21 cellular contexts compared by ENCODE assay signal in the genomic region with DNA sequence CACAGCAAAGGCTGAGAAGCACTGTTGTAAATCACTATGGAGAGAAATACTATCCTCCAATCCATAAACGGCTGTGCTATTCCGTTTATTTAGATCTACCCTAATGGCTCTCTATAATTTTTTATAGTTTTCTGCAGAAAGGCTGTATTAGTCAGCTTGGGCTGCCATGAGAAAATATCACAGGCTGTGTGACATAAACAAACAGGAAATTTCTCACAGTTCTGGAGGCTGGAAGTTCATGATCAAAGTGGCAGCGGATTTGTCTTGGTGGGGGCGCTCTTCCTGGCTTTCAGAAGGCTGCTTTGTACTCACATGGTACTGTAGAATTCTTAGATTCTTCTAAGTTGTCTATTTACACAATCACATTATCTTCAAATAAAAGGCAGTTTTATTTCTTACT. TPM values are rescaled to one million over a fixed set of nuclear protein-coding genes. Genes with fewer than 3 reads are reported as not detected.
DNase-seq lines count a peak whose midpoint lies in the region; ATAC-seq, FAIRE-seq and TF ChIP-seq lines count a peak whose summit lies in the region.
"Had no signal": no experiment of that assay in that cellular context is flagged by ENCODE, and none has a peak within 500 bp of the region (broad histone marks: within the 10 kb centered on the region; RNA-seq: fewer than 3 reads in every experiment).

No MANE protein-coding gene starts in this region.

- no peak for TF ChIP-seq RAD21 in IMR-90 (IDR thresholded peaks at IDR 0.05; ENCODE audit: low read length)

- no peaks in the 10 kb centered on the region; a peak in 1 of 7 replicates for H3K36me3 Mint-ChIP-seq in H9 (ENCODE audit: insufficient read depth in 1 of 3, low read depth in 3 of 3)
- peaks cover 2% of the 10 kb centered on the region for H3K36me3 Mint-ChIP-seq in T-helper 17 cell (ENCODE audit: low read depth)

- no peak overlapping the region for H2AFZ ChIP-seq in H9 (ENCODE audit: low read length)
- H2AFZ ChIP-seq in IMR-90 (replicated peaks; ENCODE audit: low read length, poor library complexity), result no peak overlapping the region
- peak overlapping the region; percentile 51 for H2AFZ ChIP-seq in osteoblast (ENCODE audit: low read length)

- intact Hi-C loops in IMR-90 (cut with micrococcal nuclease) (no loop called here), pancreas (cut with DNase I) (no loop called here)

- H3K79me1 ChIP-seq in H9 (ENCODE audit: insufficient read depth, low read depth, low read length, poor library complexity, severe bottlenecking) (no peaks in the 10 kb centered on the region), IMR-90 (ENCODE audit: low read depth in 1 of 2, low read length in 2 of 2) (no peaks in the 10 kb centered on the region)

- H3K23ac ChIP-seq in H9 (ENCODE audit: insufficient read length, low read depth, low read length) (no peak overlapping the region), IMR-90 (ENCODE audit: low read depth, low read length) (no peak overlapping the region)

- H4K8ac ChIP-seq in H9 (replicated peaks; ENCODE audit: insufficient read length, low read depth, low read length) (no peak overlapping the region), IMR-90 (ENCODE audit: low read depth in 2 of 2, low read length in 2 of 2) (no peak overlapping the region)

- no peak overlapping the region for H2AK9ac ChIP-seq in IMR-90 (replicated peaks; ENCODE audit: low read depth, low read length, poor library complexity)

- H2BK120ac ChIP-seq in H9 (ENCODE audit: low read depth, low read length, poor library complexity, severe bottlenecking) (no peak overlapping the region), IMR-90 (ENCODE audit: low read depth, low read length) (no peak overlapping the region)

- H3K18ac ChIP-seq in H9 (ENCODE audit: insufficient read length, low read depth, low read length) (no peak overlapping the region), IMR-90 (ENCODE audit: low read depth, low read length) (no peak overlapping the region)

- no peaks in the 10 kb centered on the region for H3K23me2 ChIP-seq in H9 (ENCODE audit: insufficient read length, low read depth, low read length, poor library complexity, severe bottlenecking)

- H3K79me2 ChIP-seq in H9 (ENCODE audit: insufficient read depth, low read length) (no peaks in the 10 kb centered on the region), osteoblast (ENCODE audit: insufficient read depth, low read length) (no peaks in the 10 kb centered on the region)

- no peak for TF ChIP-seq POLR2A in IMR-90 (IDR thresholded peaks at IDR 0.05; ENCODE audit: low read depth, low read length)

- H3K27ac Mint-ChIP-seq in H9, result peak overlapping the region in 1 of 3 experiments; percentile 15; a peak in 1 of 7 replicates
- no peak overlapping the region for H3K27ac Mint-ChIP-seq in T-helper 17 cell

- no peak overlapping the region for H2AK5ac ChIP-seq in H9 (ENCODE audit: insufficient read length, low read length)
- no peak overlapping the region for H2AK5ac ChIP-seq in IMR-90 (ENCODE audit: low read depth, low read length)

- H3K14ac ChIP-seq in H9 (ENCODE audit: insufficient read depth, low read length) (no peak overlapping the region), IMR-90 (replicated peaks; ENCODE audit: low read depth, low read length) (no peak overlapping the region)

- H2BK5ac ChIP-seq in H9 (ENCODE audit: insufficient read length, low read length) (no peak overlapping the region), IMR-90 (ENCODE audit: low read depth, low read length, poor library complexity, severe bottlenecking) (no peak overlapping the region)

- DNase-seq in H9 (no peak), IMR-90 (peak; percentile 31), osteoblast (ENCODE audit: insufficient read length, low spot score, missing footprints) (no peak), coronary artery (ENCODE audit: low spot score) (no peak), pancreas (no peak), T-helper 17 cell (no peak), NCI-H524 treated with DMSO at 0.1 percent for 48 hours (lab: John Stamatoyannopoulos, UW) (no peak)
- DNase-seq: BE2C, DMS153, DND-41, Kasumi-1, MG63, NCI-H2029 treated with DMSO at 0.1 percent for 48 hours, NCI-H69, SJCRH30 had no signal

- H2BK12ac ChIP-seq in H9 (ENCODE audit: insufficient read length, low read depth, low read length), result no peak overlapping the region

- no peak overlapping the region for H3T11ph ChIP-seq in H9 (ENCODE audit: low read length)

- CTCF ChIA-PET in IMR-90 (lab: Yijun Ruan, JAX), result no interaction called here

- no peaks in the 10 kb centered on the region; a peak in 2 of 5 replicates for H3K9me3 Mint-ChIP-seq in H9

- H3K9me3 ChIP-seq in H9 (ENCODE audit: control insufficient read depth, low read depth, low read length) (no peaks in the 10 kb centered on the region), IMR-90 (ENCODE audit: control insufficient read depth, insufficient read depth, low read length) (no peaks in the 10 kb centered on the region), osteoblast (ENCODE audit: low read depth, low read length) (no peaks in the 10 kb centered on the region), pancreas (no peaks in the 10 kb centered on the region), T-helper 17 cell (ENCODE audit: control insufficient read depth, low read length, poor library complexity, severe bottlenecking) (no peaks in the 10 kb centered on the region)
- H3K9me3 ChIP-seq: BE2C, MG63, SJCRH30 had no signal

- H2BK15ac ChIP-seq in H9 (ENCODE audit: low read depth, low read length), result no peak overlapping the region
- no peak overlapping the region for H2BK15ac ChIP-seq in IMR-90 (ENCODE audit: low read depth, low read length)

- H3K9me1 ChIP-seq in IMR-90 (ENCODE audit: insufficient read depth, low read length), result no peaks in the 10 kb centered on the region

- H3K27me3 ChIP-seq in H9 (ENCODE audit: insufficient read depth, low read length), result no peaks in the 10 kb centered on the region
- peaks cover 2% of the 10 kb centered on the region; the same call in 1 of the 2 replicates for H3K27me3 ChIP-seq in IMR-90 (ENCODE audit: control insufficient read depth, insufficient read depth, low read length)
- no peaks in the 10 kb centered on the region for H3K27me3 ChIP-seq in osteoblast (ENCODE audit: insufficient read depth, low read length)
- no peaks in the 10 kb centered on the region for H3K27me3 ChIP-seq in pancreas
- H3K27me3 ChIP-seq: BE2C, MG63, SJCRH30 had no signal

- no peaks in the 10 kb centered on the region for H3K36me3 ChIP-seq in IMR-90 (ENCODE audit: control insufficient read depth, insufficient read depth, low read length)
- H3K36me3 ChIP-seq in osteoblast (ENCODE audit: insufficient read depth, low read length), result no peaks in the 10 kb centered on the region
- no peaks in the 10 kb centered on the region for H3K36me3 ChIP-seq in pancreas
- H3K36me3 ChIP-seq: BE2C, MG63, SJCRH30 had no signal

- H2BK20ac ChIP-seq in H9 (ENCODE audit: low read depth, low read length, poor library complexity, severe bottlenecking) (no peak overlapping the region), IMR-90 (ENCODE audit: low read depth, low read length) (no peak overlapping the region)

- TF ChIP-seq CTCF in H9 (conservative IDR thresholded peaks at IDR 0.05) (0 out of 3 replicates have a peak, but pooled peaks have one; percentile 15), IMR-90 (conservative IDR thresholded peaks at IDR 0.05; ENCODE audit: low read depth, low read length) (no peak), VCaP (conservative IDR thresholded peaks at IDR 0.05) (peak; percentile 28; the same call in 1 of the 2 replicates), osteoblast (IDR thresholded peaks at IDR 0.05; ENCODE audit: extremely low read depth, low read depth, low read length) (no peak), coronary artery (IDR thresholded peaks at IDR 0.05) (no peak), pancreas (IDR thresholded peaks at IDR 0.05) (no peak)

- H4K20me1 ChIP-seq in H9 (ENCODE audit: control insufficient read depth, insufficient read depth, insufficient read length), result no peaks in the 10 kb centered on the region
- no peaks in the 10 kb centered on the region for H4K20me1 ChIP-seq in IMR-90 (ENCODE audit: insufficient read depth, low read length)
- no peaks in the 10 kb centered on the region for H4K20me1 ChIP-seq in osteoblast (ENCODE audit: insufficient read depth, low read length)

- FAIRE-seq in pancreas (lab: Jason Lieb, UNC), result no peak
- FAIRE-seq: GM18507, HepG2, K562, RCC 7860 had no signal

- H3K4me3 ChIP-seq in IMR-90 (ENCODE audit: insufficient read depth, low read depth, low read length) (no peak overlapping the region), osteoblast (ENCODE audit: insufficient read depth, low read length) (no peak overlapping the region), coronary artery (no peak overlapping the region), pancreas (no peak overlapping the region)
- H3K4me3 ChIP-seq: K562, MG63, SJCRH30 had no signal

- no peak overlapping the region for H4K91ac ChIP-seq in H9 (ENCODE audit: insufficient read length, low read depth, low read length)
- H4K91ac ChIP-seq in IMR-90 (ENCODE audit: insufficient read depth, low read depth, low read length), result no peak overlapping the region

- peaks cover 5% of the 10 kb centered on the region for H3K27me3 Mint-ChIP-seq in H9 (ENCODE audit: low read depth)
- H3K27me3 Mint-ChIP-seq in T-helper 17 cell, result peaks cover 27% of the 10 kb centered on the region

- H3K9ac ChIP-seq in H9 (ENCODE audit: extremely low read depth, insufficient read length, low read length) (no peak overlapping the region), IMR-90 (ENCODE audit: low read depth, low read length) (no peak overlapping the region)

- H3K27ac ChIP-seq in H9 (ENCODE audit: insufficient read length, low read depth, low read length) (no peak overlapping the region), IMR-90 (ENCODE audit: insufficient read depth, low read length) (no peak overlapping the region), VCaP (no peak overlapping the region), osteoblast (ENCODE audit: low read depth, low read length) (no peak overlapping the region), coronary artery (no peak overlapping the region), pancreas (no peak overlapping the region)
- H3K27ac ChIP-seq: SJCRH30 had no signal

- BruUV-seq in IMR-90 (replicated peaks; lab: Mats Ljungman, UMichigan), result no TSS peak

- no peak overlapping the region for H3K4ac ChIP-seq in H9 (ENCODE audit: low read depth, low read length)
- H3K4ac ChIP-seq in IMR-90 (ENCODE audit: low read depth, low read length), result no peak overlapping the region

- H3K4me1 Mint-ChIP-seq in H9 (no peaks in the 10 kb centered on the region), T-helper 17 cell (no peaks in the 10 kb centered on the region)

- H3K56ac ChIP-seq in H9 (ENCODE audit: insufficient read length, low read depth, low read length) (no peak overlapping the region), IMR-90 (ENCODE audit: extremely low read depth, insufficient read depth, low read length) (no peak overlapping the region)

- H3K4me1 ChIP-seq in H9 (ENCODE audit: insufficient read depth, low read length) (no peaks in the 10 kb centered on the region), IMR-90 (ENCODE audit: control insufficient read depth, insufficient read depth, low read length) (no peaks in the 10 kb centered on the region), osteoblast (ENCODE audit: insufficient read depth, low read length) (no peaks in the 10 kb centered on the region), pancreas (no peaks in the 10 kb centered on the region)
- H3K4me1 ChIP-seq: BE2C, SJCRH30 had no signal

- POLR2A ChIA-PET in IMR-90 (lab: Charles Lee; ENCODE audit: unreplicated experiment), result no interaction called here

- H4K5ac ChIP-seq in H9 (ENCODE audit: insufficient read length, low read depth, low read length), result no peak overlapping the region
- H4K5ac ChIP-seq in IMR-90 (ENCODE audit: low read depth, low read length), result no peak overlapping the region

- no peak overlapping the region for H3K4me3 Mint-ChIP-seq in H9
- H3K4me3 Mint-ChIP-seq in T-helper 17 cell, result no peak overlapping the region

- no peak for ATAC-seq in IMR-90 (ENCODE audit: low read depth)
- ATAC-seq in pancreas, result no peak
- ATAC-seq in T-helper 17 cell, result no peak
- ATAC-seq: HCT116, HepG2, K562 had no signal

- dilution Hi-C loops in IMR-90 (cut with HindIII; ENCODE audit: low sequenced_read_pairs, unreplicated experiment), result no loop called here

- no CpG with 5 or more reads among the region's 4 CpGs for WGBS in H9 (ENCODE audit: extremely low coverage, insufficient read length, low lambda C conversion rate)
- WGBS in IMR-90 (ENCODE audit: extremely low coverage in 2 of 2, insufficient read length in 1 of 2), 2 experiments, result no CpG with 5 or more reads among the region's 4 CpGs
- 79 to 85% methylated on average over 4 of the region's 4 CpGs for WGBS in pancreas, 2 donors

- H3K4me2 ChIP-seq in H9 (ENCODE audit: insufficient read depth, insufficient read length, low read length) (no peak overlapping the region), IMR-90 (ENCODE audit: low read depth, low read length) (no peak overlapping the region), osteoblast (ENCODE audit: insufficient read depth, low read length) (no peak overlapping the region)

- in situ Hi-C loops in IMR-90 (cut with MboI; ENCODE audit: low sequenced_read_pairs), result no loop called here

RNA-seq across cellular contexts. Expression of gene C1D, which starts 44.1 kb away (rescaled TPM):
- total RNA-seq in H9 (2021) (16.5 and 19.7 TPM in 2 replicates), IMR-90 (2012; rRNA removed) (2.7 and 13.6 TPM in 2 replicates), osteoblast (24.8 and 25.7 TPM in 2 replicates), pancreas (10 to 100 TPM in 1 of 6 donors, 1 to 10 TPM in 5; 3.3 to 10.2 (median 6.3) TPM), T-helper 17 cell (10 to 100 TPM; 14.1 to 17.0 TPM)
- polyA plus RNA-seq in IMR-90 (2012; rRNA removed) (14.3 and 16.7 TPM in 2 replicates), pancreas (10 to 100 TPM in 1 of 2 donors, 1 to 10 TPM in 1; 4.9 to 16.7 TPM)
- 1.7 and 3.4 TPM in 2 replicates for polyA plus RNA-seq in IMR-90 (2012; cell fraction: cytosol; rRNA removed)
- polyA plus RNA-seq in IMR-90 (2012; cell fraction: nucleus; rRNA removed; ENCODE audit: low replicate concordance), result 0.37 and 7.2 TPM in 2 replicates

Comparison
In these comparisons a context has a peak if more than half of its experiments do, and no peak if none do; other contexts are left out.
1. CTCF ChIP-seq: peak in H9 (single experiment) and VCaP (single experiment); none in IMR-90 (single experiment), osteoblast (single experiment), coronary artery (single experiment) and pancreas (0 of 4).